1 cellular context compared by ENCODE assay signal in genomic region chr6:144341831-144342527, GRCh38.
TF ChIP-seq lines count a peak whose summit lies in the region.

No MANE protein-coding gene starts in this region.

TF ChIP-seq in GM12878, 131 proteins besides CTCF, POLR2A, EP300 and RAD21 (continued from another document):
- no peak for TF ChIP-seq ZBTB11 (CRISPR knock-in tag; IDR thresholded peaks at IDR 0.05)
- no peak for TF ChIP-seq HDAC6 (IDR thresholded peaks at IDR 0.05; ENCODE audit: unreplicated experiment)
- TF ChIP-seq ZNF24 (IDR thresholded peaks at IDR 0.05) = no peak
- TF ChIP-seq USF1 (IDR thresholded peaks at IDR 0.05; ENCODE audit: borderline replicate concordance, extremely low read length, insufficient read depth, low read depth, low read length) = no peak
- TF ChIP-seq BACH1 (IDR thresholded peaks at IDR 0.05; ENCODE audit: borderline replicate concordance) = no peak
- no peak for TF ChIP-seq EZH2 (IDR thresholded peaks at IDR 0.05; ENCODE audit: borderline replicate concordance, control insufficient read depth, low read depth, low read length)
- TF ChIP-seq RUNX3 (IDR thresholded peaks at IDR 0.05; ENCODE audit: low read length) = peak; percentile 71
- no peak for TF ChIP-seq LARP7 (IDR thresholded peaks at IDR 0.05)
- TF ChIP-seq CHD2 (IDR thresholded peaks at IDR 0.05; ENCODE audit: borderline replicate concordance, low read depth, low read length) = no peak
- no peak for TF ChIP-seq BCL11A (IDR thresholded peaks at IDR 0.05; ENCODE audit: low read depth, low read length)
- TF ChIP-seq YBX1 (IDR thresholded peaks at IDR 0.05) = no peak
- no peak for TF ChIP-seq KLF5 (IDR thresholded peaks at IDR 0.05; ENCODE audit: partially characterized antibody)
- TF ChIP-seq MEF2B (IDR thresholded peaks at IDR 0.05; ENCODE audit: partially characterized antibody, poor library complexity, severe bottlenecking) = peak; percentile 12
- TF ChIP-seq EGR1 (IDR thresholded peaks at IDR 0.05; ENCODE audit: borderline replicate concordance in 1 of 2, low read depth in 2 of 2, low read length in 2 of 2) = 0 out of 3 replicates have a peak, but pooled peaks of 1 of the 2 experiments have one; percentile 4
- TF ChIP-seq NR2F1 (conservative IDR thresholded peaks at IDR 0.05) = 0 out of 2 replicates have a peak, but pooled peaks have one; percentile 26
- no peak for TF ChIP-seq FOXK2 (IDR thresholded peaks at IDR 0.05)
- peak; percentile 27 for TF ChIP-seq NFIC (IDR thresholded peaks at IDR 0.05; ENCODE audit: low read depth, low read length)
- TF ChIP-seq TAF1 (IDR thresholded peaks at IDR 0.05; ENCODE audit: borderline replicate concordance, low read depth, low read length) = no peak
- peak; percentile 64 to 66; a peak in 3 of 4 replicates for TF ChIP-seq IKZF2 (IDR thresholded peaks at IDR 0.05)
- TF ChIP-seq ZZZ3 (IDR thresholded peaks at IDR 0.05; ENCODE audit: control insufficient read depth, insufficient read length, low read depth) = no peak
- TF ChIP-seq RELA (IDR thresholded peaks at IDR 0.05; ENCODE audit: borderline replicate concordance, partially characterized antibody) = no peak
- no peak for TF ChIP-seq TARDBP (IDR thresholded peaks at IDR 0.05; ENCODE audit: borderline replicate concordance)
- no peak for TF ChIP-seq JUND (IDR thresholded peaks at IDR 0.05; ENCODE audit: low read depth, low read length)
- TF ChIP-seq IKZF1 (conservative IDR thresholded peaks at IDR 0.05) = peak; percentile 40; the same call in 1 of the 2 replicates
- TF ChIP-seq CBX5 (IDR thresholded peaks at IDR 0.05; ENCODE audit: low read depth) = no peak
- TF ChIP-seq EED (IDR thresholded peaks at IDR 0.05; ENCODE audit: low read depth) = peak; percentile 53; the same call in 1 of the 2 replicates
- peak in 1 of 2 experiments; percentile 61; a peak in 2 of 4 replicates for TF ChIP-seq ETV6 (conservative IDR thresholded peaks at IDR 0.05 in 1 of 2, IDR thresholded peaks at IDR 0.05 in 1 of 2; ENCODE audit: borderline replicate concordance in 1 of 2, low read depth in 1 of 2)
- TF ChIP-seq MYC (IDR thresholded peaks at IDR 0.05; ENCODE audit: insufficient read depth, insufficient read length, insufficient replicate concordance, low read length, severe bottlenecking) = no peak
- TF ChIP-seq BCLAF1 (IDR thresholded peaks at IDR 0.05) = no peak
- no peak for TF ChIP-seq NR2C1 (IDR thresholded peaks at IDR 0.05)
- no peak for TF ChIP-seq PAX8 (IDR thresholded peaks at IDR 0.05)
- no peak for TF ChIP-seq ZNF217 (IDR thresholded peaks at IDR 0.05)
- TF ChIP-seq ZNF687 (IDR thresholded peaks at IDR 0.05) = no peak
- 0 out of 3 replicates have a peak, but pooled peaks have one; percentile 42 for TF ChIP-seq POU2F2 (IDR thresholded peaks at IDR 0.05; ENCODE audit: borderline replicate concordance, low read depth, low read length)
- TF ChIP-seq CBX3 (IDR thresholded peaks at IDR 0.05; ENCODE audit: borderline replicate concordance, low read depth) = no peak
- no peak for TF ChIP-seq SUPT20H (IDR thresholded peaks at IDR 0.05; ENCODE audit: borderline replicate concordance, control insufficient read depth, low read depth, low read length)
- TF ChIP-seq JUNB (IDR thresholded peaks at IDR 0.05) = peak; percentile 46; the same call in 1 of the 2 replicates
- TF ChIP-seq STAT3 (IDR thresholded peaks at IDR 0.05; ENCODE audit: low read depth, low read length) = no peak
- TF ChIP-seq SPI1 (IDR thresholded peaks at IDR 0.05; ENCODE audit: borderline replicate concordance, insufficient read depth, low read depth, low read length) = no peak
- TF ChIP-seq MYB (IDR thresholded peaks at IDR 0.05; ENCODE audit: borderline replicate concordance, low read depth, low read length) = no peak
- TF ChIP-seq HDAC2 (IDR thresholded peaks at IDR 0.05) = no peak
- no peak for TF ChIP-seq PAX5 (IDR thresholded peaks at IDR 0.05; ENCODE audit: borderline replicate concordance, low read depth, low read length)
- TF ChIP-seq ATF3 (IDR thresholded peaks at IDR 0.05; ENCODE audit: borderline replicate concordance, extremely low read depth, low read depth, low read length) = no peak
- no peak for TF ChIP-seq SMC3 (IDR thresholded peaks at IDR 0.05; ENCODE audit: borderline replicate concordance, low read length)
- no peak for TF ChIP-seq NFYA (IDR thresholded peaks at IDR 0.05; ENCODE audit: borderline replicate concordance, low read depth, low read length)
- TF ChIP-seq ZNF207 (IDR thresholded peaks at IDR 0.05; ENCODE audit: borderline replicate concordance) = no peak
- no peak for TF ChIP-seq BRCA1 (IDR thresholded peaks at IDR 0.05; ENCODE audit: low read depth, low read length)
- TF ChIP-seq NKRF (conservative IDR thresholded peaks at IDR 0.05) = no peak
- 0 out of 2 replicates have a peak, but pooled peaks have one; percentile 38 for TF ChIP-seq ZBED1 (IDR thresholded peaks at IDR 0.05; ENCODE audit: borderline replicate concordance)
- no peak for TF ChIP-seq E2F4 (IDR thresholded peaks at IDR 0.05; ENCODE audit: low read depth, low read length)
TF ChIP-seq in GM12878: peak in this region for 12.
